Comparison of ENCODE assay signal across 2 cellular contexts in genomic region chr19:18304496-18305312, GRCh38.
TF ChIP-seq lines count a peak whose summit lies in the region.

No MANE protein-coding gene starts in this region.

TF ChIP-seq in HEK293, 187 proteins besides CTCF, POLR2A, EP300 and RAD21 (continues in another document):
- no peak for TF ChIP-seq ZNF280C (tag by site-specific recombination; IDR thresholded peaks at IDR 0.05)
- TF ChIP-seq ZNF10 (tag by site-specific recombination; IDR thresholded peaks at IDR 0.05): no peak
- peak; percentile 83 for TF ChIP-seq GLIS2 (tag by site-specific recombination; IDR thresholded peaks at IDR 0.05)
- TF ChIP-seq ZNF366 (tag by site-specific recombination; conservative IDR thresholded peaks at IDR 0.05): peak; percentile 94
- TF ChIP-seq KLF9 (tag by site-specific recombination; IDR thresholded peaks at IDR 0.05; ENCODE audit: low read depth): 0 out of 2 replicates have a peak, but pooled peaks have one; percentile 17
- peak; percentile 99 for TF ChIP-seq ZFHX2 (tag by site-specific recombination; conservative IDR thresholded peaks at IDR 0.05)
- peak; percentile 76; the same call in 1 of the 2 replicates for TF ChIP-seq HIC1 (tag by site-specific recombination; IDR thresholded peaks at IDR 0.05)
- 0 out of 2 replicates have a peak, but pooled peaks have one; percentile 45 for TF ChIP-seq ZNF76 (tag by site-specific recombination; IDR thresholded peaks at IDR 0.05; ENCODE audit: borderline replicate concordance, low read depth)
- peak; percentile 38; the same call in 1 of the 2 replicates for TF ChIP-seq ZBTB8A (tag by site-specific recombination; IDR thresholded peaks at IDR 0.05)
- peak; percentile 56; the same call in 1 of the 2 replicates for TF ChIP-seq ZEB2 (tag by site-specific recombination; IDR thresholded peaks at IDR 0.05)
- TF ChIP-seq ZNF157 (tag by site-specific recombination; IDR thresholded peaks at IDR 0.05): no peak
- TF ChIP-seq ZNF324 (tag by site-specific recombination; IDR thresholded peaks at IDR 0.05): 0 out of 2 replicates have a peak, but pooled peaks have one; percentile 43
- peak; percentile 39; the same call in 1 of the 2 replicates for TF ChIP-seq KLF1 (tag by site-specific recombination; IDR thresholded peaks at IDR 0.05)
- no peak for TF ChIP-seq TCF7L2 (IDR thresholded peaks at IDR 0.05; ENCODE audit: borderline replicate concordance, low read depth, low read length)
- TF ChIP-seq ZIC2 (tag by site-specific recombination; IDR thresholded peaks at IDR 0.05): peak; percentile 78
- TF ChIP-seq ZSCAN18 (tag by site-specific recombination; IDR thresholded peaks at IDR 0.05): no peak
- peak; percentile 54 for TF ChIP-seq ZNF629 (tag by site-specific recombination; IDR thresholded peaks at IDR 0.05)
- no peak for TF ChIP-seq ZNF768 (tag by site-specific recombination; IDR thresholded peaks at IDR 0.05)
- TF ChIP-seq WT1 (tag by site-specific recombination; IDR thresholded peaks at IDR 0.05): peak; percentile 84
- TF ChIP-seq ZNF214 (tag by site-specific recombination; IDR thresholded peaks at IDR 0.05; ENCODE audit: borderline replicate concordance): no peak
- TF ChIP-seq ZNF175 (tag by site-specific recombination; IDR thresholded peaks at IDR 0.05): no peak
- no peak for TF ChIP-seq ZNF610 (tag by site-specific recombination; IDR thresholded peaks at IDR 0.05; ENCODE audit: borderline replicate concordance)
- 0 out of 2 replicates have a peak, but pooled peaks have one; percentile 14 for TF ChIP-seq ZBTB6 (tag by site-specific recombination; IDR thresholded peaks at IDR 0.05)
- 0 out of 2 replicates have a peak, but pooled peaks have one; percentile 27 for TF ChIP-seq ZNF24 (tag by site-specific recombination; IDR thresholded peaks at IDR 0.05)
- no peak; the same call in 1 of the 2 replicates for TF ChIP-seq MZF1 (tag by site-specific recombination; IDR thresholded peaks at IDR 0.05; ENCODE audit: borderline replicate concordance)
- peak; percentile 82 for TF ChIP-seq ZBTB48 (tag by site-specific recombination; IDR thresholded peaks at IDR 0.05)
- no peak for TF ChIP-seq ZNF37A (tag by site-specific recombination; IDR thresholded peaks at IDR 0.05)

TF ChIP-seq in PFSK-1, 5 proteins besides CTCF, POLR2A, EP300 and RAD21 (continued from another document):
- TF ChIP-seq REST (IDR thresholded peaks at IDR 0.05; ENCODE audit: insufficient read depth in 1 of 2, low read depth in 2 of 2, low read length in 2 of 2) (no peak), TAF1 (IDR thresholded peaks at IDR 0.05; ENCODE audit: borderline replicate concordance, insufficient read depth, low read length) (peak; percentile 77; the same call in 1 of the 2 replicates), POLR2AphosphoS5 (IDR thresholded peaks at IDR 0.05; ENCODE audit: low read depth, low read length) (peak; percentile 79)
